Comparison of ENCODE assay signal across 14 cellular contexts in genomic region chr19:7720351-7720750, GRCh38. TPM values are rescaled to one million over a fixed set of nuclear protein-coding genes. Genes with fewer than 3 reads are reported as not detected.
A peak's percentile ranks its signal among the peaks of the same experiment; 100 is the strongest.
DNase-seq lines count a peak whose midpoint lies in the region; ATAC-seq and TF ChIP-seq lines count a peak whose summit lies in the region.
"Had no signal": no experiment of that assay in that cellular context is flagged by ENCODE, and none has a peak within 500 bp of the region (broad histone marks: within the 10 kb centered on the region; RNA-seq: fewer than 3 reads in every experiment).

No MANE protein-coding gene starts in this region.

- H3K9ac ChIP-seq in endodermal cell (ENCODE audit: extremely low read depth, low read length, poor library complexity, severe bottlenecking) = no peak overlapping the region

- H3K27me3 Mint-ChIP-seq in IgD-negative memory B cell (peaks cover 3% of the 10 kb centered on the region), naive B cell (no peaks in the 10 kb centered on the region), endodermal cell (ENCODE audit: insufficient read depth) (peaks cover 36% of the 10 kb centered on the region)
- H3K27me3 Mint-ChIP-seq in stimulated activated naive B cell treated with anti-CD40 and anti-IgM and Interleukin-4, amounts not matched to agents 10 μg/mL and 1 μg/mL and 100 μg/mL, for 72 hours = no peaks in the 10 kb centered on the region
- H3K27me3 Mint-ChIP-seq in activated naive CD4-positive, alpha-beta T cell treated with anti-CD3 and anti-CD28 coated beads for 36 hours (ENCODE audit: low read depth) = no peaks in the 10 kb centered on the region

- peaks cover 14 to 27% (median 27%) of the 10 kb centered on the region in 3 donors for H3K4me1 Mint-ChIP-seq in IgD-negative memory B cell
- H3K4me1 Mint-ChIP-seq in naive B cell = peaks cover 23 to 72% (median 63%) of the 10 kb centered on the region in 3 donors
- peaks cover 39 to 88% of the 10 kb centered on the region in 2 donors for H3K4me1 Mint-ChIP-seq in stimulated activated naive B cell treated with anti-CD40 and anti-IgM and Interleukin-4, amounts not matched to agents 10 μg/mL and 1 μg/mL and 100 μg/mL, for 72 hours
- peaks cover 4% of the 10 kb centered on the region for H3K4me1 Mint-ChIP-seq in activated naive CD4-positive, alpha-beta T cell treated with anti-CD3 and anti-CD28 coated beads for 36 hours (ENCODE audit: low read depth)
- no peaks in the 10 kb centered on the region for H3K4me1 Mint-ChIP-seq in endodermal cell

- CTCF ChIA-PET in activated naive CD4-positive, alpha-beta T cell treated with anti-CD3 and anti-CD28 coated beads for 36 hours (lab: Charles Lee) = no interaction called here

- H3K4me1 ChIP-seq in right atrium auricular region = no peaks in the 10 kb centered on the region
- no peaks in the 10 kb centered on the region for H3K4me1 ChIP-seq in endodermal cell (ENCODE audit: control insufficient read depth, insufficient read depth, low read length)
- H3K4me1 ChIP-seq: BE2C, Caco-2 had no signal

- WGBS in endodermal cell (ENCODE audit: insufficient coverage in 1 of 2, insufficient read length in 1 of 2), 2 experiments = 87 to 92% methylated on average over 4 to 6 of the region's 6 CpGs

- ATAC-seq in naive B cell (ENCODE audit: low read depth in 2 of 2) = no peak
- no peak for ATAC-seq in stimulated activated naive B cell treated with anti-CD40 and anti-IgM and Interleukin-4, amounts not matched to agents 10 μg/mL and 1 μg/mL and 100 μg/mL, for 72 hours (replicated peaks)
- ATAC-seq: GM12878 had no signal

- TF ChIP-seq CTCF in right atrium auricular region (IDR thresholded peaks at IDR 0.05) (no peak), endodermal cell (conservative IDR thresholded peaks at IDR 0.05) (no peak)

- H3K4me3 Mint-ChIP-seq in IgD-negative memory B cell (no peak overlapping the region), naive B cell (peak overlapping the region in 1 of 8 donors; percentile 47), endodermal cell (no peak overlapping the region)
- no peak overlapping the region for H3K4me3 Mint-ChIP-seq in stimulated activated naive B cell treated with anti-CD40 and anti-IgM and Interleukin-4, amounts not matched to agents 10 μg/mL and 1 μg/mL and 100 μg/mL, for 72 hours
- no peak overlapping the region for H3K4me3 Mint-ChIP-seq in activated naive CD4-positive, alpha-beta T cell treated with anti-CD3 and anti-CD28 coated beads for 36 hours
- H3K4me3 Mint-ChIP-seq: CD8-positive, alpha-beta memory T cell; H9 had no signal

- H3K27ac Mint-ChIP-seq in IgD-negative memory B cell (peak overlapping the region in 2 of 3 donors; percentile 6 to 71), naive B cell (peak overlapping the region; percentile 59 to 89 (median 66)), endodermal cell (no peak overlapping the region)
- H3K27ac Mint-ChIP-seq in stimulated activated naive B cell treated with anti-CD40 and anti-IgM and Interleukin-4, amounts not matched to agents 10 μg/mL and 1 μg/mL and 100 μg/mL, for 72 hours = peak overlapping the region; percentile 44
- H3K27ac Mint-ChIP-seq in activated naive CD4-positive, alpha-beta T cell treated with anti-CD3 and anti-CD28 coated beads for 36 hours = no peak overlapping the region
- H3K27ac Mint-ChIP-seq: CD8-positive, alpha-beta memory T cell; H9 had no signal

- intact Hi-C loops in activated naive CD4-positive, alpha-beta T cell treated with anti-CD3 and anti-CD28 coated beads for 36 hours (cut with micrococcal nuclease) = no loop called here

- H3K36me3 Mint-ChIP-seq in IgD-negative memory B cell = no peaks in the 10 kb centered on the region
- H3K36me3 Mint-ChIP-seq in naive B cell = no peaks in the 10 kb centered on the region
- peaks cover 17 to 31% of the 10 kb centered on the region in 2 donors for H3K36me3 Mint-ChIP-seq in stimulated activated naive B cell treated with anti-CD40 and anti-IgM and Interleukin-4, amounts not matched to agents 10 μg/mL and 1 μg/mL and 100 μg/mL, for 72 hours
- H3K36me3 Mint-ChIP-seq in activated naive CD4-positive, alpha-beta T cell treated with anti-CD3 and anti-CD28 coated beads for 36 hours (ENCODE audit: low read depth) = no peaks in the 10 kb centered on the region
- no peaks in the 10 kb centered on the region for H3K36me3 Mint-ChIP-seq in endodermal cell (ENCODE audit: low read depth)

- DNase-seq in NCI-H82 (lab: John Stamatoyannopoulos, UW) (peak; percentile 98), naive B cell (no peak), right atrium auricular region (ENCODE audit: low spot score) (no peak), endodermal cell (no peak)
- no peak for DNase-seq in stimulated activated naive B cell treated with anti-CD40 and anti-IgM and Interleukin-4, amounts not matched to agents 10 μg/mL and 1 μg/mL and 100 μg/mL, for 72 hours
- no peak for DNase-seq in activated naive CD4-positive, alpha-beta T cell treated with anti-CD3 and anti-CD28 coated beads for 36 hours
- DNase-seq: BE2C; Caco-2; CD8-positive, alpha-beta memory T cell; GOT3; H9 had no signal

- no peaks in the 10 kb centered on the region for H3K36me3 ChIP-seq in right atrium auricular region
- H3K36me3 ChIP-seq in endodermal cell (ENCODE audit: control insufficient read depth, insufficient read depth, low read length) = no peaks in the 10 kb centered on the region
- H3K36me3 ChIP-seq: BE2C had no signal

- H3K4me3 ChIP-seq in right atrium auricular region (no peak overlapping the region), endodermal cell (ENCODE audit: low read length) (no peak overlapping the region)
- H3K4me3 ChIP-seq: GM12878 had no signal

- peaks cover 0 to 8% of the 10 kb centered on the region in 2 donors for H3K9me3 ChIP-seq in right atrium auricular region
- H3K9me3 ChIP-seq in endodermal cell (ENCODE audit: control insufficient read depth, low read length) = no peaks in the 10 kb centered on the region
- H3K9me3 ChIP-seq: BE2C, Caco-2 had no signal

- H3K9me3 Mint-ChIP-seq in IgD-negative memory B cell (peaks cover 0 to 5% (median 2%) of the 10 kb centered on the region in 3 donors), naive B cell (peaks cover 0 to 10% (median 5%) of the 10 kb centered on the region in 7 donors), endodermal cell (no peaks in the 10 kb centered on the region)
- H3K9me3 Mint-ChIP-seq in stimulated activated naive B cell treated with anti-CD40 and anti-IgM and Interleukin-4, amounts not matched to agents 10 μg/mL and 1 μg/mL and 100 μg/mL, for 72 hours = peaks cover 7 to 9% of the 10 kb centered on the region in 2 donors
- H3K9me3 Mint-ChIP-seq in activated naive CD4-positive, alpha-beta T cell treated with anti-CD3 and anti-CD28 coated beads for 36 hours = peaks cover 6% of the 10 kb centered on the region
- H3K9me3 Mint-ChIP-seq: H9 had no signal

- no peak overlapping the region for H3K27ac ChIP-seq in right atrium auricular region
- H3K27ac ChIP-seq in endodermal cell (ENCODE audit: low read depth, low read length) = no peak overlapping the region

- H3K27me3 ChIP-seq in right atrium auricular region (no peaks in the 10 kb centered on the region), endodermal cell (ENCODE audit: control insufficient read depth, insufficient read depth, low read length, poor library complexity, severe bottlenecking) (no peaks in the 10 kb centered on the region)

RNA-seq across cellular contexts. Expression of gene CLEC4G, which starts 11.6 kb away (rescaled TPM):
- 0.43 TPM for polyA plus RNA-seq in IgD-negative memory B cell
- 1 to 10 TPM; 1.4 to 3.2 (median 1.8) TPM for polyA plus RNA-seq in naive B cell (ENCODE audit: low read depth in 6 of 6)
- under 1 TPM in 1 of 2 donors, not detected in 1; 0.55 TPM for total RNA-seq in right atrium auricular region
- total RNA-seq in activated naive CD4-positive, alpha-beta T cell treated with anti-CD3 and anti-CD28 coated beads for 36 hours = not detected
- total RNA-seq in endodermal cell = not detected
- polyA plus RNA-seq in endodermal cell (2013, experiment 1 of 2) = not detected
- not detected for polyA plus RNA-seq in endodermal cell (2013, experiment 2 of 2)
- total RNA-seq: Caco-2; CD8-positive, alpha-beta memory T cell; GM12878; H9; HT1080 had no signal
- polyA plus RNA-seq: CD8-positive, alpha-beta memory T cell had no signal

RNA-seq across cellular contexts. Expression of gene FCER2, which starts 18.4 kb away (rescaled TPM):
- 197 TPM for polyA plus RNA-seq in IgD-negative memory B cell
- 100 to 1,000 TPM; 613 to 938 (median 691) TPM for polyA plus RNA-seq in naive B cell (ENCODE audit: low read depth in 6 of 6)
- total RNA-seq in right atrium auricular region = not detected
- total RNA-seq in activated naive CD4-positive, alpha-beta T cell treated with anti-CD3 and anti-CD28 coated beads for 36 hours = under 1 TPM; 0.86 to 0.89 TPM
- not detected for total RNA-seq in endodermal cell
- polyA plus RNA-seq in endodermal cell (2013, experiment 1 of 2) = not detected
- not detected for polyA plus RNA-seq in endodermal cell (2013, experiment 2 of 2)
- total RNA-seq: Caco-2, H9, HT1080 had no signal
- polyA plus RNA-seq: CD8-positive, alpha-beta memory T cell had no signal

RNA-seq across cellular contexts. Expression of gene CD209, which starts 27.0 kb away (rescaled TPM):
- polyA plus RNA-seq in IgD-negative memory B cell = not detected
- not detected for polyA plus RNA-seq in naive B cell (ENCODE audit: low read depth in 6 of 6)
- total RNA-seq in right atrium auricular region = 1 to 10 TPM in 1 of 2 donors, under 1 TPM in 1; 0.59 to 4.3 TPM
- not detected for total RNA-seq in activated naive CD4-positive, alpha-beta T cell treated with anti-CD3 and anti-CD28 coated beads for 36 hours
- total RNA-seq in endodermal cell = not detected
- not detected for polyA plus RNA-seq in endodermal cell (2013, experiment 1 of 2)
- polyA plus RNA-seq in endodermal cell (2013, experiment 2 of 2) = not detected
- total RNA-seq: Caco-2, H9, HT1080 had no signal
- polyA plus RNA-seq: CD8-positive, alpha-beta memory T cell had no signal

RNA-seq across cellular contexts. Expression of gene TRAPPC5, which starts 39.7 kb away (rescaled TPM):
- polyA plus RNA-seq in IgD-negative memory B cell (219 TPM), naive B cell (ENCODE audit: low read depth in 6 of 6) (100 to 1,000 TPM; 171 to 260 (median 224) TPM)
- total RNA-seq in right atrium auricular region (10 to 100 TPM; 55.0 to 58.3 TPM), endodermal cell (10 to 100 TPM; 64.6 to 93.1 TPM)
- total RNA-seq in activated naive CD4-positive, alpha-beta T cell treated with anti-CD3 and anti-CD28 coated beads for 36 hours = 10 to 100 TPM; 74.7 to 82.4 TPM
- polyA plus RNA-seq in endodermal cell (2013, experiment 1 of 2) = 40.1 TPM
- polyA plus RNA-seq in endodermal cell (2013, experiment 2 of 2) = 38.2 TPM

RNA-seq across cellular contexts. Expression of gene CLEC4M, which starts 42.7 kb away (rescaled TPM):
- polyA plus RNA-seq in IgD-negative memory B cell (not detected), naive B cell (ENCODE audit: low read depth in 6 of 6) (under 1 TPM in 3 of 6 donors, not detected in 3; 0.17 to 0.41 (median 0.21) TPM)
- total RNA-seq in right atrium auricular region (not detected), endodermal cell (not detected)
- not detected for total RNA-seq in activated naive CD4-positive, alpha-beta T cell treated with anti-CD3 and anti-CD28 coated beads for 36 hours
- polyA plus RNA-seq in endodermal cell (2013, experiment 1 of 2) = not detected
- not detected for polyA plus RNA-seq in endodermal cell (2013, experiment 2 of 2)
- total RNA-seq: Caco-2; CD8-positive, alpha-beta memory T cell; H9; HT1080 had no signal
- polyA plus RNA-seq: CD8-positive, alpha-beta memory T cell had no signal

Comparison
In these comparisons a context has a peak if more than half of its experiments do, and no peak if none do; other contexts are left out.
1. H3K27ac Mint-ChIP-seq: peak in IgD-negative memory B cell (2 of 3), naive B cell (6 of 6) and stimulated activated naive B cell treated with anti-CD40 and anti-IgM and Interleukin-4, amounts not matched to agents 10 μg/mL and 1 μg/mL and 100 μg/mL, for 72 hours (single experiment); none in activated naive CD4-positive, alpha-beta T cell treated with anti-CD3 and anti-CD28 coated beads for 36 hours (single experiment) and endodermal cell (single experiment).